ENCODE assay signal across 15 cellular contexts in the genomic region with DNA sequence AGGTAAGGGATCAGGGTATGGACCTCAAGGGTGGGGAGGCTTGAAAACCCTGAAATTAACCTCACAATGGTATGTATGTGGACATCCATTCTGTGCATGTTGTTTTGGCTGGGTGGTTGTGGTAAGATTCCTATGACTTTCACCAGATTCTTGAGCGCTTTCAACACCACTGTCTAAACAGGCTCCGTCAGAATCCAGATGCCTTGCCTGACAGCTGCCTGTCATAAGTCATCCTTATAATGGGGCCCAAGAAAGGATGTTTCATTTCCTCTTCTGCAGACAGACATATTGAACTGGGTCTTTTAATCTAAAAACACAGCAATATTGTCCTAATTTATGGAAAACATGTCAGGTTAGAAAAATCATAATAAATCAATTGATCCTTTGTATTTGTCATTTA. TPM values are rescaled to one million over a fixed set of nuclear protein-coding genes. Genes with fewer than 3 reads are reported as not detected.
"Had no signal": no experiment of that assay in that cellular context is flagged by ENCODE, and none has a peak within 500 bp of the region (broad histone marks: within the 10 kb centered on the region; RNA-seq: fewer than 3 reads in every experiment).

No MANE protein-coding gene starts in this region.

- H2AFZ ChIP-seq: parathyroid adenoma had no signal

- H3K9ac ChIP-seq: parathyroid adenoma had no signal

- H3K27ac ChIP-seq: adrenal gland, cardiac muscle cell, dorsolateral prefrontal cortex, gastroesophageal sphincter, heart right ventricle, parathyroid adenoma, sigmoid colon had no signal

- DNase-seq: activated CD4-positive, alpha-beta T cell treated with anti-CD3 and anti-CD28 coated beads for 1 hour; activated CD4-positive, alpha-beta T cell treated with anti-CD3 and anti-CD28 coated beads, Interleukin-2, amount 50 U/mL, for 48 hours; activated effector memory CD4-positive, alpha-beta T cell treated with Interleukin-2 at 50 U/mL for 16 hours; activated T-cell treated with anti-CD3 and anti-CD28 coated beads, Interleukin-2, amount 50 U/mL, for 4 hours; adrenal gland; dorsolateral prefrontal cortex; heart right ventricle; islet precursor cell; sigmoid colon; stimulated activated CD4-positive, alpha-beta T cell treated with anti-CD3 and anti-CD28 coated beads, Interleukin-1b, Interleukin-23, amount 100 ng/mL, for 48 hours; T1000 had no signal

- H3K9me3 ChIP-seq: adrenal gland, gastroesophageal sphincter, sigmoid colon had no signal

- H3K27me3 ChIP-seq: adrenal gland, cardiac muscle cell, dorsolateral prefrontal cortex, gastroesophageal sphincter, heart right ventricle, sigmoid colon had no signal

- H3K36me3 ChIP-seq: adrenal gland, cardiac muscle cell, gastroesophageal sphincter, heart right ventricle, sigmoid colon had no signal

- H3K79me2 ChIP-seq: parathyroid adenoma had no signal

- ATAC-seq: activated T-cell treated with anti-CD3 and anti-CD28 coated beads, Interleukin-2, amount 50 U/mL, for 4 hours; gastroesophageal sphincter; heart right ventricle had no signal

- H3K4me3 ChIP-seq: adrenal gland, cardiac muscle cell, dorsolateral prefrontal cortex, gastroesophageal sphincter, heart right ventricle, sigmoid colon had no signal

- H3K4me1 ChIP-seq: adrenal gland, gastroesophageal sphincter, parathyroid adenoma, sigmoid colon had no signal

RNA-seq across cellular contexts. Expression of gene ALOX5AP, which starts 41.3 kb away (rescaled TPM):
- total RNA-seq: cardiac muscle cell, lung microvascular endothelial cell had no signal
